Comparison of ENCODE assay signal across 13 cellular contexts in genomic region chr9:136534396-136534795, GRCh38. TPM values are rescaled to one million over a fixed set of nuclear protein-coding genes. Genes with fewer than 3 reads are reported as not detected.
A peak's percentile ranks its signal among the peaks of the same experiment; 100 is the strongest.
DNase-seq lines count a peak whose midpoint lies in the region; ATAC-seq lines count a peak whose summit lies in the region.
"Had no signal": no experiment of that assay in that cellular context is flagged by ENCODE, and none has a peak within 500 bp of the region (broad histone marks: within the 10 kb centered on the region; RNA-seq: fewer than 3 reads in every experiment).

No MANE protein-coding gene starts in this region.

- H3K27ac ChIP-seq in epithelial cell of prostate: peak overlapping the region; percentile 24
- H3K27ac ChIP-seq in neuronal stem cell (replicated peaks; ENCODE audit: low read length): no peak overlapping the region
- H3K27ac ChIP-seq: 22Rv1 had no signal

- H3K27me3 ChIP-seq in neuronal stem cell (ENCODE audit: control insufficient read depth in 3 of 3, insufficient read depth in 3 of 3, low read depth in 1 of 3, low read length in 3 of 3): no peaks in the 10 kb centered on the region

- H2BK120ac ChIP-seq in neuronal stem cell (ENCODE audit: low read depth, low read length): no peak overlapping the region

- ATAC-seq in T-helper 17 cell (no peak), sciatic nerve (no peak), HG02840 (IDR thresholded peaks at IDR 0.05; ENCODE audit: low FRiP score, unreplicated experiment) (no peak)

- DNase-seq in T-helper 1 cell (no peak), T-helper 17 cell (no peak), epithelial cell of prostate (ENCODE audit: low read depth, low spot score) (no peak), neuronal stem cell (ENCODE audit: low spot score) (no peak), sciatic nerve (ENCODE audit: low spot score) (no peak), mucosa of gallbladder (ENCODE audit: low spot score) (no peak)
- DNase-seq: Caco-2, NCI-H1417 treated with DMSO at 0.1 percent for 48 hours, NCI-H524 treated with DMSO at 0.1 percent for 48 hours had no signal

- no peak overlapping the region for H2AFZ ChIP-seq in neuronal stem cell (ENCODE audit: low read length)

- H3K9me3 Mint-ChIP-seq in T-helper 1 cell treated with Interleukin-12 subunit alpha and Interleukin-12 subunit beta and Interleukin-4 antibody, amounts not matched to agents 30 μg/mL and 1 μg/mL, for 36 hours: no peaks in the 10 kb centered on the region
- H3K9me3 Mint-ChIP-seq: IgD-negative memory B cell had no signal

- H3K9me3 ChIP-seq in T-helper 17 cell (ENCODE audit: control insufficient read depth, low read length, poor library complexity, severe bottlenecking) (no peaks in the 10 kb centered on the region), neuronal stem cell (replicated peaks in 1 of 2; ENCODE audit: control insufficient read depth in 2 of 2, insufficient read depth in 1 of 2, low read depth in 1 of 2, low read length in 2 of 2) (no peaks in the 10 kb centered on the region)
- H3K9me3 ChIP-seq: Caco-2 had no signal

- no peak overlapping the region for H2BK12ac ChIP-seq in neuronal stem cell (ENCODE audit: low read length)

- peaks cover 30 to 63% of the 10 kb centered on the region in 2 donors for H3K36me3 ChIP-seq in neuronal stem cell (replicated peaks in 1 of 2; ENCODE audit: control insufficient read depth in 2 of 2, insufficient read depth in 2 of 2, low read length in 2 of 2)

- no peak overlapping the region for H3K14ac ChIP-seq in neuronal stem cell (ENCODE audit: low read length)

- no peak overlapping the region for H2BK15ac ChIP-seq in neuronal stem cell (ENCODE audit: low read length)

- peak overlapping the region; percentile 75 for H3K23ac ChIP-seq in neuronal stem cell (ENCODE audit: low read depth, low read length, poor library complexity)

- peak overlapping the region; percentile 92 for H3K27ac Mint-ChIP-seq in T-helper 1 cell treated with Interleukin-12 subunit alpha and Interleukin-12 subunit beta and Interleukin-4 antibody, amounts not matched to agents 30 μg/mL and 1 μg/mL, for 36 hours
- H3K27ac Mint-ChIP-seq in T-helper 17 cell: peak overlapping the region; percentile 83

- H4K8ac ChIP-seq in neuronal stem cell (ENCODE audit: low read depth, low read length): no peak overlapping the region

- H2BK5ac ChIP-seq in neuronal stem cell (ENCODE audit: low read length): peak overlapping the region; percentile 87

- H3K4me1 Mint-ChIP-seq in T-helper 1 cell treated with Interleukin-12 subunit alpha and Interleukin-12 subunit beta and Interleukin-4 antibody, amounts not matched to agents 30 μg/mL and 1 μg/mL, for 36 hours (ENCODE audit: low read depth): peaks cover 33% of the 10 kb centered on the region
- H3K4me1 Mint-ChIP-seq in T-helper 17 cell: peaks cover 41% of the 10 kb centered on the region

- H3K18ac ChIP-seq in neuronal stem cell (ENCODE audit: low read length): peak overlapping the region; percentile 38

- no peak overlapping the region for H3K4me2 ChIP-seq in neuronal stem cell (ENCODE audit: insufficient read depth, low read length, poor library complexity, severe bottlenecking)

- H3K4me1 ChIP-seq in neuronal stem cell (ENCODE audit: control insufficient read depth in 2 of 2, insufficient read depth in 1 of 2, low read depth in 1 of 2, low read length in 2 of 2): peaks cover 2 to 31% of the 10 kb centered on the region in 2 donors
- H3K4me1 ChIP-seq: Caco-2 had no signal

- no peak overlapping the region for H3K4ac ChIP-seq in neuronal stem cell (ENCODE audit: low read length)

- no peaks in the 10 kb centered on the region for H3K27me3 Mint-ChIP-seq in T-helper 1 cell treated with Interleukin-12 subunit alpha and Interleukin-12 subunit beta and Interleukin-4 antibody, amounts not matched to agents 30 μg/mL and 1 μg/mL, for 36 hours (ENCODE audit: low read depth)
- no peaks in the 10 kb centered on the region for H3K27me3 Mint-ChIP-seq in T-helper 17 cell
- H3K27me3 Mint-ChIP-seq: IgD-negative memory B cell had no signal

- peaks cover 42% of the 10 kb centered on the region for H3K79me1 ChIP-seq in neuronal stem cell (ENCODE audit: low read depth, low read length)

- H3K4me3 ChIP-seq in neuronal stem cell (ENCODE audit: low read length in 2 of 2): no peak overlapping the region

- no CpG with 5 or more reads among the region's 16 CpGs for WGBS in neuronal stem cell (ENCODE audit: extremely low coverage in 2 of 2, insufficient read length in 2 of 2, insufficient replicate concordance in 1 of 2), 2 donors

- H3K4me3 Mint-ChIP-seq in T-helper 1 cell treated with Interleukin-12 subunit alpha and Interleukin-12 subunit beta and Interleukin-4 antibody, amounts not matched to agents 30 μg/mL and 1 μg/mL, for 36 hours: peak overlapping the region; percentile 73
- H3K4me3 Mint-ChIP-seq in T-helper 17 cell: peak overlapping the region; percentile 81

- no peak overlapping the region for H2AK5ac ChIP-seq in neuronal stem cell (ENCODE audit: low read depth, low read length)

- H4K91ac ChIP-seq in neuronal stem cell (ENCODE audit: low read depth, low read length, poor library complexity): no peak overlapping the region

- H3K9ac ChIP-seq in neuronal stem cell (ENCODE audit: low read depth, low read length, poor library complexity): peak overlapping the region; percentile 60

- intact Hi-C loops in sciatic nerve (cut with DNase I): no loop called here

- H3K36me3 Mint-ChIP-seq in T-helper 1 cell treated with Interleukin-12 subunit alpha and Interleukin-12 subunit beta and Interleukin-4 antibody, amounts not matched to agents 30 μg/mL and 1 μg/mL, for 36 hours (ENCODE audit: low read depth): peaks cover 14% of the 10 kb centered on the region
- H3K36me3 Mint-ChIP-seq in T-helper 17 cell (ENCODE audit: low read depth): no peaks in the 10 kb centered on the region
- H3K36me3 Mint-ChIP-seq: IgD-negative memory B cell had no signal

RNA-seq across cellular contexts. Expression of gene NOTCH1, which starts 11.5 kb away (rescaled TPM):
- total RNA-seq in T-helper 17 cell (10 to 100 TPM; 31.7 to 37.5 TPM), sciatic nerve (84.2 TPM), mucosa of gallbladder (51.6 TPM)
- polyA plus RNA-seq in neuronal stem cell (2013, experiment 1 of 2): 32.9 TPM
- 33.2 TPM for polyA plus RNA-seq in neuronal stem cell (2013, experiment 2 of 2)

RNA-seq across cellular contexts. Expression of gene SEC16A, which starts 51.6 kb away (rescaled TPM):
- total RNA-seq in T-helper 17 cell (10 to 100 TPM; 71.7 to 74.7 TPM), sciatic nerve (52.2 TPM), mucosa of gallbladder (78.4 TPM)
- polyA plus RNA-seq in neuronal stem cell (2013, experiment 1 of 2): 14.7 TPM
- polyA plus RNA-seq in neuronal stem cell (2013, experiment 2 of 2): 15.9 TPM
